Comparison of ENCODE assay signal across 1 cellular context in genomic region chr1:41520951-41521742, GRCh38.
TF ChIP-seq lines count a peak whose summit lies in the region.

No MANE protein-coding gene starts in this region.

TF ChIP-seq in GM23338, 12 proteins besides CTCF, POLR2A, EP300 and RAD21 (continued from another document):
- TF ChIP-seq ZNF462 (CRISPR knock-in tag; IDR thresholded peaks at IDR 0.05) (no peak), ETS1 (IDR thresholded peaks at IDR 0.05) (no peak), POLR2AphosphoS5 (IDR thresholded peaks at IDR 0.05; ENCODE audit: low read depth) (no peak), JUNB (IDR thresholded peaks at IDR 0.05; ENCODE audit: unreplicated experiment) (no peak), NANOG (IDR thresholded peaks at IDR 0.05; ENCODE audit: borderline replicate concordance) (no peak), EZH2phosphoT487 (IDR thresholded peaks at IDR 0.05; ENCODE audit: unreplicated experiment) (no peak)
TF ChIP-seq in GM23338: peak in this region for 0.
